In genomic region chr11:46322759-46323158, GRCh38 we compare ENCODE assay signal across 13 cellular contexts. TPM values are rescaled to one million over a fixed set of nuclear protein-coding genes. Genes with fewer than 3 reads are reported as not detected.
DNase-seq lines count a peak whose midpoint lies in the region; ATAC-seq, FAIRE-seq and TF ChIP-seq lines count a peak whose summit lies in the region.
"Had no signal": no experiment of that assay in that cellular context is flagged by ENCODE, and none has a peak within 500 bp of the region (broad histone marks: within the 10 kb centered on the region; RNA-seq: fewer than 3 reads in every experiment).

No MANE protein-coding gene starts in this region.

- BruUV-seq in PC-9 (replicated peaks; lab: Mats Ljungman, UMichigan) = no TSS peak

- no peak overlapping the region for H2AFZ ChIP-seq in PC-9

- CTCF ChIA-PET in PC-9 (lab: Charles Lee) = interaction anchor here (0.6 kb wide), 3 partner anchors 11 to 191 kb away, joined by 3 to 11 read pairs (median 3); no protein-coding TSS in a partner anchor

- intact Hi-C loops in left ventricle myocardium inferior (cut with micrococcal nuclease) (no loop called here), PC-9 (cut with micrococcal nuclease; ENCODE audit: unreplicated experiment) (no loop called here)

- TF ChIP-seq CTCF in left ventricle myocardium inferior (IDR thresholded peaks at IDR 0.05; ENCODE audit: borderline replicate concordance) = peak; percentile 35
- TF ChIP-seq CTCF in right atrium auricular region (IDR thresholded peaks at IDR 0.05) = peak in 1 of 2 donors; percentile 9
- peak; percentile 44 for TF ChIP-seq CTCF in PC-9 (conservative IDR thresholded peaks at IDR 0.05)
- TF ChIP-seq CTCF in fibroblast of mammary gland (conservative IDR thresholded peaks at IDR 0.05; ENCODE audit: control insufficient read depth, insufficient read depth, low read depth, low read length) = peak; percentile 58

- POLR2A ChIA-PET in PC-9 (lab: Charles Lee; ENCODE audit: unreplicated experiment) = no interaction called here

- peaks cover 4% of the 10 kb centered on the region for H3F3A ChIP-seq in PC-9 (ENCODE audit: insufficient read depth, low read depth)

- TF ChIP-seq POLR2A in GM12892 (IDR thresholded peaks at IDR 0.05; ENCODE audit: low read depth, low read length) = no peak

- no peak for FAIRE-seq in GM12892 (lab: Jason Lieb, UNC)

- DNase-seq in left ventricle myocardium inferior = no peak
- no peak for DNase-seq in right atrium auricular region (ENCODE audit: low spot score)
- no peak for DNase-seq in PC-9
- peak; percentile 52 for DNase-seq in fibroblast of mammary gland (ENCODE audit: low read depth)
- no peak for DNase-seq in GM12892 (ENCODE audit: insufficient read length)
- no peak for DNase-seq in NAMALWA (ENCODE audit: low spot score)
- DNase-seq: activated T-cell treated with anti-CD3 and anti-CD28 coated beads, Interleukin-2, amount 50 U/mL, for 24 hours; CD4-positive, CD25-positive, alpha-beta regulatory T cell; GOT3; occipital lobe; T-helper 17 cell had no signal

- no peaks in the 10 kb centered on the region for H3K9me2 ChIP-seq in PC-9 (ENCODE audit: insufficient read depth)

- no peaks in the 10 kb centered on the region for H3K79me2 ChIP-seq in PC-9 (ENCODE audit: low read depth)

- H3K36me3 ChIP-seq in left ventricle myocardium inferior = peaks cover 46% of the 10 kb centered on the region
- H3K36me3 ChIP-seq in right atrium auricular region = peaks cover 22% of the 10 kb centered on the region
- no peaks in the 10 kb centered on the region for H3K36me3 ChIP-seq in PC-9 (ENCODE audit: low read depth)

- peaks cover 14% of the 10 kb centered on the region for H3K4me1 ChIP-seq in left ventricle myocardium inferior
- H3K4me1 ChIP-seq in right atrium auricular region = peaks cover 0 to 17% of the 10 kb centered on the region in 2 donors
- peaks cover 3% of the 10 kb centered on the region for H3K4me1 ChIP-seq in PC-9 (replicated peaks; ENCODE audit: insufficient read depth)

- H3K9me3 ChIP-seq in left ventricle myocardium inferior (replicated peaks) (no peaks in the 10 kb centered on the region), right atrium auricular region (no peaks in the 10 kb centered on the region), PC-9 (ENCODE audit: insufficient read depth, low read depth) (no peaks in the 10 kb centered on the region)

- no peaks in the 10 kb centered on the region for H4K20me1 ChIP-seq in PC-9 (ENCODE audit: insufficient read depth)

- H3K4me3 ChIP-seq in left ventricle myocardium inferior (no peak overlapping the region), right atrium auricular region (no peak overlapping the region), PC-9 (no peak overlapping the region), fibroblast of mammary gland (ENCODE audit: control insufficient read depth, low read depth, low read length) (no peak overlapping the region)

- ATAC-seq in HG03025 (IDR thresholded peaks at IDR 0.05; ENCODE audit: low FRiP score, unreplicated experiment) (no peak), esophagus mucosa (no peak)
- ATAC-seq: T-helper 17 cell had no signal

- H3K27me3 ChIP-seq in left ventricle myocardium inferior (ENCODE audit: low read depth) (no peaks in the 10 kb centered on the region), right atrium auricular region (no peaks in the 10 kb centered on the region), PC-9 (ENCODE audit: insufficient read depth, low read depth) (no peaks in the 10 kb centered on the region)

- no peak overlapping the region for H3K27ac ChIP-seq in left ventricle myocardium inferior (replicated peaks)
- no peak overlapping the region for H3K27ac ChIP-seq in right atrium auricular region
- no peak overlapping the region for H3K27ac ChIP-seq in PC-9

- no peak overlapping the region for H3K4me2 ChIP-seq in PC-9

RNA-seq across cellular contexts. Expression of gene DGKZ, which starts 24.5 kb away (rescaled TPM):
- 77.1 TPM for total RNA-seq in left ventricle myocardium inferior
- 100 to 1,000 TPM in 1 of 2 donors, 10 to 100 TPM in 1; 91.7 to 116 TPM for total RNA-seq in right atrium auricular region
- 49.3 and 67.5 TPM in 2 replicates for total RNA-seq in PC-9 (2021)
- polyA plus RNA-seq in GM12892 (2012; ENCODE audit: missing spikeins) = 11.6 TPM
- 31.4 TPM for total RNA-seq in esophagus mucosa

RNA-seq across cellular contexts. Expression of gene CREB3L1, which starts 45.3 kb away (rescaled TPM):
- total RNA-seq in left ventricle myocardium inferior = 40.9 TPM
- 10 to 100 TPM in 1 of 2 donors, 1 to 10 TPM in 1; 5.4 to 15.1 TPM for total RNA-seq in right atrium auricular region
- 1.3 and 3.1 TPM in 2 replicates for total RNA-seq in PC-9 (2021)
- polyA plus RNA-seq in GM12892 (2012; ENCODE audit: missing spikeins) = 1.6 TPM
- total RNA-seq in esophagus mucosa = 0.64 TPM
- total RNA-seq: CD4-positive, CD25-positive, alpha-beta regulatory T cell; T-helper 17 cell had no signal
- polyA plus RNA-seq: CD4-positive, CD25-positive, alpha-beta regulatory T cell had no signal

RNA-seq across cellular contexts. Expression of gene MDK, which starts 58.7 kb away (rescaled TPM):
- 5.4 TPM for total RNA-seq in left ventricle myocardium inferior
- 10 to 100 TPM; 11.9 to 26.4 TPM for total RNA-seq in right atrium auricular region
- total RNA-seq in PC-9 (2021) = 399 and 464 TPM in 2 replicates
- 6.6 TPM for polyA plus RNA-seq in GM12892 (2012; ENCODE audit: missing spikeins)
- total RNA-seq in esophagus mucosa = 40.9 TPM
- polyA plus RNA-seq: CD4-positive, CD25-positive, alpha-beta regulatory T cell had no signal
